Comparison of ENCODE assay signal across 8 cellular contexts in genomic region chr19:58474997-58475713, GRCh38. TPM values are rescaled to one million over a fixed set of nuclear protein-coding genes. Genes with fewer than 3 reads are reported as not detected.
A peak's percentile ranks its signal among the peaks of the same experiment; 100 is the strongest.
DNase-seq lines count a peak whose midpoint lies in the region; ATAC-seq and TF ChIP-seq lines count a peak whose summit lies in the region.

No MANE protein-coding gene starts in this region.

- POLR2A ChIA-PET in CD8-positive, alpha-beta T cell (lab: Charles Lee): interaction anchor here (1.2 kb wide), 2 partner anchors 39 to 80 kb away, joined by 4 to 6 read pairs; partner anchors contain the start of gene CHMP2A
- POLR2A ChIA-PET in activated CD8-positive, alpha-beta T cell treated with anti-CD3 and anti-CD28 coated beads for 36 hours (lab: Charles Lee): interaction anchor here (0.7 to 2.6 kb wide), 9 partner anchors 9 to 178 kb away, joined by 3 to 11 read pairs (median 5); partner anchors contain the start of genes TRIM28, ZBTB45 and ZNF324

- H3K27ac ChIP-seq in CD8-positive, alpha-beta T cell (ENCODE audit: low read depth, low read length): peak overlapping the region; percentile 75
- H3K27ac ChIP-seq in subcutaneous abdominal adipose tissue (ENCODE audit: low read depth, low read length): peak overlapping the region; percentile 84

- no peak for DNase-seq in CD8-positive, alpha-beta T cell
- DNase-seq in HFF-Myc (ENCODE audit: extremely low read depth, low read depth) (no peak), immature natural killer cell (no peak), medulla oblongata (ENCODE audit: extremely low spot score) (no peak), NCI-H526 (lab: John Stamatoyannopoulos, UW) (no peak)
- no peak for DNase-seq in activated CD8-positive, alpha-beta T cell treated with anti-CD3 and anti-CD28 coated beads for 36 hours

- TF ChIP-seq CTCF in CD8-positive, alpha-beta T cell (IDR thresholded peaks at IDR 0.05): no peak
- TF ChIP-seq CTCF in HFF-Myc (IDR thresholded peaks at IDR 0.05; ENCODE audit: low read depth, low read length, missing control alignments): no peak
- TF ChIP-seq CTCF in activated CD8-positive, alpha-beta T cell treated with anti-CD3 and anti-CD28 coated beads for 36 hours (IDR thresholded peaks at IDR 0.05): no peak

- ATAC-seq in CD8-positive, alpha-beta T cell: peak; percentile 18
- ATAC-seq in activated CD8-positive, alpha-beta T cell treated with anti-CD3 and anti-CD28 coated beads for 36 hours: peak; percentile 9
- ATAC-seq in HG02623 (IDR thresholded peaks at IDR 0.05; ENCODE audit: unreplicated experiment): no peak

- H3K4me1 ChIP-seq in CD8-positive, alpha-beta T cell (ENCODE audit: insufficient read depth, low read length): peaks cover 17% of the 10 kb centered on the region
- peaks cover 4 to 24% (median 19%) of the 10 kb centered on the region in 5 donors for H3K4me1 ChIP-seq in subcutaneous abdominal adipose tissue (ENCODE audit: control insufficient read depth in 5 of 5, insufficient read depth in 5 of 5, low read length in 5 of 5)

- no peaks in the 10 kb centered on the region for H3K36me3 ChIP-seq in CD8-positive, alpha-beta T cell (ENCODE audit: insufficient read depth, low read length)
- peaks cover 0 to 48% (median 44%) of the 10 kb centered on the region in 5 donors for H3K36me3 ChIP-seq in subcutaneous abdominal adipose tissue (ENCODE audit: control insufficient read depth in 5 of 5, insufficient read depth in 5 of 5, low read length in 5 of 5)

- H3K9me3 Mint-ChIP-seq in CD8-positive, alpha-beta T cell: no peaks in the 10 kb centered on the region
- H3K9me3 Mint-ChIP-seq in activated CD8-positive, alpha-beta T cell treated with anti-CD3 and anti-CD28 coated beads for 36 hours: no peaks in the 10 kb centered on the region
- no peaks in the 10 kb centered on the region for H3K9me3 Mint-ChIP-seq in immature natural killer cell

- H3K27me3 ChIP-seq in CD8-positive, alpha-beta T cell (ENCODE audit: insufficient read depth, low read length): no peaks in the 10 kb centered on the region
- no peaks in the 10 kb centered on the region for H3K27me3 ChIP-seq in subcutaneous abdominal adipose tissue (ENCODE audit: control insufficient read depth in 5 of 5, insufficient read depth in 4 of 5, low read length in 5 of 5)

- H3K36me3 Mint-ChIP-seq in CD8-positive, alpha-beta T cell: peaks cover 28% of the 10 kb centered on the region
- H3K36me3 Mint-ChIP-seq in activated CD8-positive, alpha-beta T cell treated with anti-CD3 and anti-CD28 coated beads for 36 hours (ENCODE audit: low read depth): peaks cover 16% of the 10 kb centered on the region
- H3K36me3 Mint-ChIP-seq in immature natural killer cell: peaks cover 0 to 3% (median 0%) of the 10 kb centered on the region in 3 donors

- intact Hi-C loops in CD8-positive, alpha-beta T cell (cut with DNase I, micrococcal nuclease): loop anchor here (1.0 to 5.0 kb wide), 3 partner anchors 8 to 148 kb away; partner anchors contain the start of genes ZNF324 (in 1 of the 2), ZNF324B (in 1 of the 2) and ZSCAN22 (in 1 of the 2)
- intact Hi-C loops in activated CD8-positive, alpha-beta T cell treated with anti-CD3 and anti-CD28 coated beads for 36 hours (cut with micrococcal nuclease): no loop called here

- peak overlapping the region; percentile 56 for H3K4me3 ChIP-seq in CD8-positive, alpha-beta T cell (ENCODE audit: low read depth, low read length)
- H3K4me3 ChIP-seq in HFF-Myc (replicated peaks; ENCODE audit: low read depth, low read length) (peak overlapping the region; percentile 59), subcutaneous abdominal adipose tissue (ENCODE audit: low read depth in 1 of 5, low read length in 5 of 5) (peak overlapping the region; percentile 73 to 90 (median 80))

- H3K9me3 ChIP-seq in CD8-positive, alpha-beta T cell (ENCODE audit: low read length): no peaks in the 10 kb centered on the region
- no peaks in the 10 kb centered on the region for H3K9me3 ChIP-seq in subcutaneous abdominal adipose tissue (ENCODE audit: control insufficient read depth in 5 of 5, low read length in 5 of 5)

- H3K9ac ChIP-seq in subcutaneous abdominal adipose tissue (ENCODE audit: low read length in 5 of 5): peak overlapping the region; percentile 48 to 89 (median 77)

- peak overlapping the region; percentile 97 for H3K27ac Mint-ChIP-seq in CD8-positive, alpha-beta T cell
- H3K27ac Mint-ChIP-seq in activated CD8-positive, alpha-beta T cell treated with anti-CD3 and anti-CD28 coated beads for 36 hours: peak overlapping the region; percentile 98
- peak overlapping the region; percentile 95 to 100 (median 98) for H3K27ac Mint-ChIP-seq in immature natural killer cell

- no peaks in the 10 kb centered on the region for H3K27me3 Mint-ChIP-seq in CD8-positive, alpha-beta T cell (ENCODE audit: low read depth)
- no peaks in the 10 kb centered on the region for H3K27me3 Mint-ChIP-seq in activated CD8-positive, alpha-beta T cell treated with anti-CD3 and anti-CD28 coated beads for 36 hours
- peaks cover 2 to 14% (median 9%) of the 10 kb centered on the region in 3 donors for H3K27me3 Mint-ChIP-seq in immature natural killer cell (ENCODE audit: low read depth in 3 of 3)

- peak overlapping the region; percentile 92 for H3K4me3 Mint-ChIP-seq in CD8-positive, alpha-beta T cell
- H3K4me3 Mint-ChIP-seq in activated CD8-positive, alpha-beta T cell treated with anti-CD3 and anti-CD28 coated beads for 36 hours: peak overlapping the region; percentile 82
- peak overlapping the region; percentile 89 to 97 (median 94) for H3K4me3 Mint-ChIP-seq in immature natural killer cell

- CTCF ChIA-PET in CD8-positive, alpha-beta T cell (lab: Charles Lee): no interaction called here
- CTCF ChIA-PET in activated CD8-positive, alpha-beta T cell treated with anti-CD3 and anti-CD28 coated beads for 36 hours (lab: Charles Lee): no interaction called here

- H3K4me1 Mint-ChIP-seq in CD8-positive, alpha-beta T cell (ENCODE audit: low read depth): peaks cover 16% of the 10 kb centered on the region
- H3K4me1 Mint-ChIP-seq in activated CD8-positive, alpha-beta T cell treated with anti-CD3 and anti-CD28 coated beads for 36 hours (ENCODE audit: low read depth): peaks cover 32% of the 10 kb centered on the region
- peaks cover 22 to 33% of the 10 kb centered on the region in 2 donors for H3K4me1 Mint-ChIP-seq in immature natural killer cell

RNA-seq across cellular contexts. Expression of gene ZNF446, which starts 1.0 kb away (rescaled TPM):
- total RNA-seq in CD8-positive, alpha-beta T cell: 10 to 100 TPM; 14.6 to 16.5 TPM
- 1 to 10 TPM; 3.5 to 4.0 TPM for total RNA-seq in activated CD8-positive, alpha-beta T cell treated with anti-CD3 and anti-CD28 coated beads for 36 hours
- 1 to 10 TPM; 2.3 to 3.6 (median 2.5) TPM for polyA plus RNA-seq in immature natural killer cell

RNA-seq across cellular contexts. Expression of gene ZNF324, which starts 8.3 kb away (rescaled TPM):
- total RNA-seq in CD8-positive, alpha-beta T cell: 10 to 100 TPM; 26.9 to 30.5 TPM
- 10 to 100 TPM in 1 of 2 experiments, 1 to 10 TPM in 1; 8.1 to 10.1 TPM for total RNA-seq in activated CD8-positive, alpha-beta T cell treated with anti-CD3 and anti-CD28 coated beads for 36 hours
- 10 to 100 TPM in 2 of 3 donors, 1 to 10 TPM in 1; 5.8 to 13.8 (median 11.4) TPM for polyA plus RNA-seq in immature natural killer cell

RNA-seq across cellular contexts. Expression of gene ZNF324B, which starts 23.7 kb away (rescaled TPM):
- 1 to 10 TPM; 6.2 to 6.5 TPM for total RNA-seq in CD8-positive, alpha-beta T cell
- 1 to 10 TPM; 7.6 to 8.2 TPM for total RNA-seq in activated CD8-positive, alpha-beta T cell treated with anti-CD3 and anti-CD28 coated beads for 36 hours
- 1 to 10 TPM in 2 of 3 donors, not detected in 1; 1.1 to 2.0 TPM for polyA plus RNA-seq in immature natural killer cell

RNA-seq across cellular contexts. Expression of gene ZNF132, which starts 35.2 kb away (rescaled TPM):
- total RNA-seq in CD8-positive, alpha-beta T cell: 1 to 10 TPM in 1 of 2 experiments, under 1 TPM in 1; 0.75 to 1.3 TPM
- 1 to 10 TPM; 3.4 to 3.8 TPM for total RNA-seq in activated CD8-positive, alpha-beta T cell treated with anti-CD3 and anti-CD28 coated beads for 36 hours
- polyA plus RNA-seq in immature natural killer cell: 1 to 10 TPM in 1 of 3 donors, under 1 TPM in 1, not detected in 1; 0.60 to 1.2 TPM

RNA-seq across cellular contexts. Expression of gene SLC27A5, which starts 36.6 kb away (rescaled TPM):
- total RNA-seq in CD8-positive, alpha-beta T cell: 1 to 10 TPM; 5.5 to 7.9 TPM
- 10 to 100 TPM; 21.7 to 26.6 TPM for total RNA-seq in activated CD8-positive, alpha-beta T cell treated with anti-CD3 and anti-CD28 coated beads for 36 hours
- polyA plus RNA-seq in immature natural killer cell: 10 to 100 TPM in 2 of 3 donors, 1 to 10 TPM in 1; 7.6 to 23.7 (median 14.8) TPM
